ENCODE assay signal across 10 cellular contexts in the genomic region with DNA sequence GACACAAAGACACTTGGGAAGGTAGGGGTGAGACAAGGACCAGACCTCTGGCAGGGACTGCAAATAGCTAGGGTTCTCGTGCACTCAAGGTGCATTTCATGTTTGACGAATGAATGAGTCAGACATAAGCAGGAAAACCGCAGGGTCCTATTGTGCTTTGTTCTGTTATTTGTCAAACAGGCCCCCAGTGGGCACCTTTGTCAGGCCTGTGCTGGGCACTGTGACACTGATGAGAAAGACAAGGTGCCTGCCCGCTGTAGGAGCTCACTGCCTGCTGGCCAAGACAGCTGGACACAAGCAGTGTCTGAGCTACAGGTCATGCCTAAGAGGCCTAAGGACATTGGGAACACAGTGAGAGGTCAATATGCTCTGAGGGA. TPM values are rescaled to one million over a fixed set of nuclear protein-coding genes. Genes with fewer than 3 reads are reported as not detected.
A peak's percentile ranks its signal among the peaks of the same experiment; 100 is the strongest.
DNase-seq lines count a peak whose midpoint lies in the region; ATAC-seq, FAIRE-seq and TF ChIP-seq lines count a peak whose summit lies in the region.
"Had no signal": no experiment of that assay in that cellular context is flagged by ENCODE, and none has a peak within 500 bp of the region (broad histone marks: within the 10 kb centered on the region; RNA-seq: fewer than 3 reads in every experiment).

No MANE protein-coding gene starts in this region.

- H3K9me3 Mint-ChIP-seq in T-cell (no peaks in the 10 kb centered on the region), osteocyte (ENCODE audit: unreplicated experiment) (no peaks in the 10 kb centered on the region)

- no peak for FAIRE-seq in bronchial epithelial cell (lab: Jason Lieb, UNC)

- H3K4me1 Mint-ChIP-seq in T-cell = peaks cover 25 to 28% (median 26%) of the 10 kb centered on the region in 3 donors
- H3K4me1 Mint-ChIP-seq in osteocyte (ENCODE audit: unreplicated experiment) = peaks cover 3% of the 10 kb centered on the region

- H3K27me3 ChIP-seq in BLaER1 = no peaks in the 10 kb centered on the region
- no peaks in the 10 kb centered on the region for H3K27me3 ChIP-seq in bronchial epithelial cell (ENCODE audit: control insufficient read depth, insufficient read depth, low read length)

- H3K27ac ChIP-seq in BLaER1 = no peak overlapping the region

- H3K4me1 ChIP-seq in BLaER1 = peaks cover 28% of the 10 kb centered on the region

- H3K9ac ChIP-seq in BLaER1 = no peak overlapping the region

- CTCF ChIA-PET in T-cell (lab: Charles Lee) = interaction anchor here (0.9 to 1.8 kb wide), 4 partner anchors 8 to 154 kb away, joined by 3 to 6 read pairs (median 4); no protein-coding TSS in a partner anchor

- POLR2A ChIA-PET in T-cell (lab: Charles Lee) = interaction anchor here (0.8 to 1.0 kb wide), 2 partner anchors 9 to 114 kb away, joined by 3 read pairs; no protein-coding TSS in a partner anchor

- H3K36me3 ChIP-seq in BLaER1 (no peaks in the 10 kb centered on the region), bronchial epithelial cell (ENCODE audit: control insufficient read depth, insufficient read depth, low read length) (no peaks in the 10 kb centered on the region)

- peaks cover 0 to 2% of the 10 kb centered on the region in 2 donors for H3K27me3 Mint-ChIP-seq in T-cell
- no peaks in the 10 kb centered on the region for H3K27me3 Mint-ChIP-seq in osteocyte (ENCODE audit: unreplicated experiment)

- H3K4me3 ChIP-seq in BLaER1 (no peak overlapping the region), bronchial epithelial cell (ENCODE audit: low read depth, low read length) (no peak overlapping the region)

- H3K36me3 Mint-ChIP-seq in T-cell = no peaks in the 10 kb centered on the region
- no peaks in the 10 kb centered on the region for H3K36me3 Mint-ChIP-seq in osteocyte (ENCODE audit: unreplicated experiment)

- ATAC-seq in GM18868 (IDR thresholded peaks at IDR 0.05; ENCODE audit: unreplicated experiment) (peak; percentile 69), T-cell (replicated peaks in 1 of 4) (peak in 2 of 4 experiments; percentile 15 to 47), GM21367 (IDR thresholded peaks at IDR 0.05; ENCODE audit: unreplicated experiment) (no peak)

- DNase-seq in T-cell (peak in 2 of 34 experiments; percentile 27 to 39), bronchial epithelial cell (ENCODE audit: low read depth) (peak; percentile 80), NCI-H1417 (lab: John Stamatoyannopoulos, UW) (no peak), NCI-H82 (lab: John Stamatoyannopoulos, UW) (no peak), osteocyte (ENCODE audit: extremely low spot score, unreplicated experiment) (no peak)
- DNase-seq: MM.1S, T1000 had no signal

- peak overlapping the region; percentile 57 to 75 for H3K27ac Mint-ChIP-seq in T-cell
- no peak overlapping the region for H3K27ac Mint-ChIP-seq in osteocyte (ENCODE audit: unreplicated experiment)

- peak overlapping the region; percentile 79 for H3K4me2 ChIP-seq in BLaER1

- TF ChIP-seq CTCF in bronchial epithelial cell (IDR thresholded peaks at IDR 0.05; ENCODE audit: insufficient read depth, low read length, severe bottlenecking) (no peak), osteocyte (IDR thresholded peaks at IDR 0.05) (no peak)

- H4K20me1 ChIP-seq in BLaER1 = no peaks in the 10 kb centered on the region

- H3K9me3 ChIP-seq in BLaER1 = no peaks in the 10 kb centered on the region

- H3K4me3 Mint-ChIP-seq in T-cell = peak overlapping the region; percentile 51 to 66 (median 66)
- H3K4me3 Mint-ChIP-seq in osteocyte (ENCODE audit: unreplicated experiment) = no peak overlapping the region

RNA-seq across cellular contexts. Expression of a gene that starts 2.3 kb away (rescaled TPM):
- total RNA-seq in T-cell (under 1 TPM; 0.09 to 0.57 (median 0.28) TPM), bronchial epithelial cell (1.3 and 2.6 TPM in 2 replicates), osteocyte (1.3 TPM in 2 replicates)

RNA-seq across cellular contexts. Expression of a gene that starts 31.3 kb away (rescaled TPM):
- total RNA-seq in T-cell (not detected), bronchial epithelial cell (not detected in 2 replicates), osteocyte (not detected in 2 replicates)

RNA-seq across cellular contexts. Expression of a gene that starts 52.1 kb away (rescaled TPM):
- total RNA-seq in T-cell (1 to 10 TPM; 2.7 to 5.4 (median 3.3) TPM), bronchial epithelial cell (0.13 and 0.26 TPM in 2 replicates), osteocyte (0.34 and 0.38 TPM in 2 replicates)

RNA-seq across cellular contexts. Expression of a gene that starts 52.6 kb away (rescaled TPM):
- total RNA-seq in T-cell = 100 to 1,000 TPM; 258 to 448 (median 265) TPM
- total RNA-seq in bronchial epithelial cell = 62.2 and 65.8 TPM in 2 replicates
- total RNA-seq in osteocyte = 167 and 170 TPM in 2 replicates

RNA-seq across cellular contexts. Expression of a gene that starts 52.7 kb away (rescaled TPM):
- total RNA-seq in T-cell (10 to 100 TPM in 3 of 5 donors, 1 to 10 TPM in 2; 7.1 to 10.4 (median 10.0) TPM), bronchial epithelial cell (8.7 and 13.1 TPM in 2 replicates), osteocyte (25.8 and 30.0 TPM in 2 replicates)
